In genomic region chr3:61946925-61947324, GRCh38 we compare ENCODE assay signal across 22 cellular contexts.
"Had no signal": no experiment of that assay in that cellular context is flagged by ENCODE, and none has a peak within 500 bp of the region (broad histone marks: within the 10 kb centered on the region; RNA-seq: fewer than 3 reads in every experiment).

No MANE protein-coding gene starts in this region.

- H3K27me3 ChIP-seq: pancreas, right lobe of liver, stomach, transverse colon, uterus had no signal

- H3K4me3 ChIP-seq: coronary artery, pancreas, right lobe of liver, skin epidermis, stomach, transverse colon, uterus had no signal

- H3K36me3 ChIP-seq: pancreas, right lobe of liver, stomach, transverse colon, uterus, WERI-Rb-1 had no signal

- ATAC-seq: activated T-cell treated with anti-CD3 and anti-CD28 coated beads, Interleukin-2, amount 50 U/mL, for 4 hours; naive thymus-derived CD8-positive, alpha-beta T cell; pancreas; right lobe of liver; stimulated activated memory B cell treated with anti-CD40 and anti-IgM and Interleukin-4, amounts not matched to agents 10 μg/mL and 1 μg/mL and 100 μg/mL, for 72 hours; T-cell had no signal

- H3K4me3 Mint-ChIP-seq: activated naive CD8-positive, alpha-beta T cell; activated T-cell treated with anti-CD3 and anti-CD28 coated beads, Interleukin-2, amount 50 U/mL, for 4 hours; mesothelial cell of epicardium; naive thymus-derived CD8-positive, alpha-beta T cell; stimulated activated memory B cell treated with anti-CD40 and anti-IgM and Interleukin-4, amounts not matched to agents 10 μg/mL and 1 μg/mL and 100 μg/mL, for 72 hours; T-cell had no signal

- H3K4me1 ChIP-seq: pancreas, right lobe of liver, uterus had no signal

- H3K9me3 ChIP-seq: pancreas, right lobe of liver, stomach, transverse colon, uterus had no signal

- H3K4me1 Mint-ChIP-seq: mesothelial cell of epicardium; naive thymus-derived CD8-positive, alpha-beta T cell; stimulated activated memory B cell treated with anti-CD40 and anti-IgM and Interleukin-4, amounts not matched to agents 10 μg/mL and 1 μg/mL and 100 μg/mL, for 72 hours; T-cell had no signal

- H3K27ac Mint-ChIP-seq: activated naive CD8-positive, alpha-beta T cell; activated T-helper 2 cell treated with anti-CD3 and anti-CD28 coated beads, Interferon-gamma antibody, Interleukin-2, Interleukin-4, amounts not matched to agents 10 μg/mL and 5 μg/mL and 100 μg/mL, durations not matched to agents 14 hours and 24 hours and 36 hours; mesothelial cell of epicardium; naive thymus-derived CD8-positive, alpha-beta T cell; stimulated activated memory B cell treated with anti-CD40 and anti-IgM and Interleukin-4, amounts not matched to agents 10 μg/mL and 1 μg/mL and 100 μg/mL, for 72 hours; T-cell had no signal

- H3K27me3 Mint-ChIP-seq: activated naive CD8-positive, alpha-beta T cell; naive thymus-derived CD8-positive, alpha-beta T cell; stimulated activated memory B cell treated with anti-CD40 and anti-IgM and Interleukin-4, amounts not matched to agents 10 μg/mL and 1 μg/mL and 100 μg/mL, for 72 hours had no signal

- H3K36me3 Mint-ChIP-seq: activated naive CD8-positive, alpha-beta T cell; naive thymus-derived CD8-positive, alpha-beta T cell; stimulated activated memory B cell treated with anti-CD40 and anti-IgM and Interleukin-4, amounts not matched to agents 10 μg/mL and 1 μg/mL and 100 μg/mL, for 72 hours; T-cell had no signal

- H3K27ac ChIP-seq: coronary artery, epithelial cell of prostate, pancreas, right lobe of liver, skin epidermis, stomach, transverse colon, uterus, WERI-Rb-1 had no signal

- DNase-seq: activated naive CD4-positive, alpha-beta T cell; activated T-cell treated with anti-CD3 and anti-CD28 coated beads, Interleukin-2, amount 50 U/mL, for 4 hours; cerebellar nuclear complex; foreskin fibroblast; left ventricle myocardium superior; mammary epithelial cell; naive thymus-derived CD8-positive, alpha-beta T cell; pancreas; right lobe of liver; stimulated activated CD4-positive, alpha-beta T cell treated with anti-CD3 and anti-CD28 coated beads, Interleukin-15, amount 100 ng/mL, for 24 hours; stomach; T-cell; transverse colon; uterus; WERI-Rb-1 had no signal

- H3K9me3 Mint-ChIP-seq: activated T-helper 2 cell treated with anti-CD3 and anti-CD28 coated beads, Interferon-gamma antibody, Interleukin-2, Interleukin-4, amounts not matched to agents 10 μg/mL and 5 μg/mL and 100 μg/mL, durations not matched to agents 14 hours and 24 hours and 36 hours; stimulated activated memory B cell treated with anti-CD40 and anti-IgM and Interleukin-4, amounts not matched to agents 10 μg/mL and 1 μg/mL and 100 μg/mL, for 72 hours had no signal
